In genomic region chr2:238439912-238440311, GRCh38 we compare ENCODE assay signal across 13 cellular contexts. TPM values are rescaled to one million over a fixed set of nuclear protein-coding genes. Genes with fewer than 3 reads are reported as not detected.
DNase-seq lines count a peak whose midpoint lies in the region; FAIRE-seq and TF ChIP-seq lines count a peak whose summit lies in the region.
"Had no signal": no experiment of that assay in that cellular context is flagged by ENCODE, and none has a peak within 500 bp of the region (broad histone marks: within the 10 kb centered on the region; RNA-seq: fewer than 3 reads in every experiment).

No MANE protein-coding gene starts in this region.

- no peak overlapping the region for H3K4me3 ChIP-seq in suprapubic skin
- H3K4me3 ChIP-seq: thyroid gland had no signal

- H3K4me1 Mint-ChIP-seq in activated naive CD4-positive, alpha-beta T cell treated with anti-CD3 and anti-CD28 coated beads for 36 hours (ENCODE audit: low read depth): peaks cover 47% of the 10 kb centered on the region
- H3K4me1 Mint-ChIP-seq in activated CD4-positive, alpha-beta memory T cell treated with anti-CD3 and anti-CD28 coated beads, Interleukin-2, amount 10 ng/mL, durations not matched to agents 7 days and 5 days: peaks cover 29% of the 10 kb centered on the region

- TF ChIP-seq CTCF in suprapubic skin (IDR thresholded peaks at IDR 0.05): no peak

- TF ChIP-seq POLR2A in suprapubic skin (IDR thresholded peaks at IDR 0.05): no peak
- TF ChIP-seq POLR2A in GM12892 (IDR thresholded peaks at IDR 0.05; ENCODE audit: low read depth, low read length): no peak

- H3K27ac Mint-ChIP-seq in activated naive CD4-positive, alpha-beta T cell treated with anti-CD3 and anti-CD28 coated beads for 36 hours: peak overlapping the region; percentile 22
- H3K27ac Mint-ChIP-seq in activated CD4-positive, alpha-beta memory T cell treated with anti-CD3 and anti-CD28 coated beads, Interleukin-2, amount 10 ng/mL, durations not matched to agents 7 days and 5 days: no peak overlapping the region

- no peaks in the 10 kb centered on the region for H3K27me3 ChIP-seq in suprapubic skin
- H3K27me3 ChIP-seq: thyroid gland had no signal

- H3K9me3 Mint-ChIP-seq in activated naive CD4-positive, alpha-beta T cell treated with anti-CD3 and anti-CD28 coated beads for 36 hours: no peaks in the 10 kb centered on the region
- no peaks in the 10 kb centered on the region for H3K9me3 Mint-ChIP-seq in activated CD4-positive, alpha-beta memory T cell treated with anti-CD3 and anti-CD28 coated beads, Interleukin-2, amount 10 ng/mL, durations not matched to agents 7 days and 5 days
- H3K9me3 Mint-ChIP-seq: memory B cell had no signal

- peaks cover 15% of the 10 kb centered on the region for H3K4me1 ChIP-seq in suprapubic skin

- H3K27ac ChIP-seq in suprapubic skin: peak overlapping the region; percentile 1
- H3K27ac ChIP-seq: WERI-Rb-1 had no signal

- H3K27me3 Mint-ChIP-seq in activated naive CD4-positive, alpha-beta T cell treated with anti-CD3 and anti-CD28 coated beads for 36 hours (ENCODE audit: low read depth): no peaks in the 10 kb centered on the region
- no peaks in the 10 kb centered on the region for H3K27me3 Mint-ChIP-seq in activated CD4-positive, alpha-beta memory T cell treated with anti-CD3 and anti-CD28 coated beads, Interleukin-2, amount 10 ng/mL, durations not matched to agents 7 days and 5 days
- H3K27me3 Mint-ChIP-seq: memory B cell had no signal

- 74% methylated on average over 2 of the region's 2 CpGs for WGBS in suprapubic skin

- peaks cover 26% of the 10 kb centered on the region for H3K36me3 ChIP-seq in suprapubic skin

- H3K9me3 ChIP-seq in suprapubic skin: no peaks in the 10 kb centered on the region
- H3K9me3 ChIP-seq: thyroid gland had no signal

- no peak for DNase-seq in activated naive CD4-positive, alpha-beta T cell treated with anti-CD3 and anti-CD28 coated beads for 36 hours
- no peak for DNase-seq in activated naive CD4-positive, alpha-beta T cell (lab: John Stamatoyannopoulos, UW)
- no peak for DNase-seq in activated CD4-positive, alpha-beta memory T cell treated with anti-CD3 and anti-CD28 coated beads, Interleukin-2, amount 10 ng/mL, durations not matched to agents 7 days and 5 days
- DNase-seq in fibroblast of peridontal ligament (ENCODE audit: extremely low read depth) (peak; percentile 27), suprapubic skin (ENCODE audit: low spot score in 2 of 2) (no peak), NCI-H2107 (lab: John Stamatoyannopoulos, UW) (no peak), islet precursor cell (no peak), GM12892 (ENCODE audit: insufficient read length) (no peak)
- DNase-seq: activated gamma-delta T cell, NCI-H446, thyroid gland, WERI-Rb-1 had no signal

- POLR2A ChIA-PET in activated CD4-positive, alpha-beta memory T cell treated with anti-CD3 and anti-CD28 coated beads, Interleukin-2, amount 10 ng/mL, durations not matched to agents 7 days and 5 days (lab: Charles Lee): interaction anchor here (0.9 to 1.5 kb wide), 3 partner anchors 11 to 72 kb away, joined by 3 to 4 read pairs (median 3); no protein-coding TSS in a partner anchor

- intact Hi-C loops in activated naive CD4-positive, alpha-beta T cell treated with anti-CD3 and anti-CD28 coated beads for 36 hours (cut with micrococcal nuclease): loop anchor here (1.0 kb wide), 2 partner anchors 13 to 442 kb away; no protein-coding TSS in a partner anchor

- CTCF ChIA-PET in activated naive CD4-positive, alpha-beta T cell treated with anti-CD3 and anti-CD28 coated beads for 36 hours (lab: Charles Lee): interaction anchor here (0.7 to 1.0 kb wide), 2 partner anchors 69 to 147 kb away, joined by 4 read pairs; no protein-coding TSS in a partner anchor
- CTCF ChIA-PET in activated CD4-positive, alpha-beta memory T cell treated with anti-CD3 and anti-CD28 coated beads, Interleukin-2, amount 10 ng/mL, durations not matched to agents 7 days and 5 days (lab: Charles Lee): interaction anchor here (1.7 to 2.0 kb wide), 2 partner anchors 12 to 15 kb away, joined by 3 to 5 read pairs; no protein-coding TSS in a partner anchor

- FAIRE-seq in GM12892 (lab: Jason Lieb, UNC): no peak

- TF ChIP-seq EP300 in suprapubic skin (IDR thresholded peaks at IDR 0.05): no peak

- H3K36me3 Mint-ChIP-seq in activated naive CD4-positive, alpha-beta T cell treated with anti-CD3 and anti-CD28 coated beads for 36 hours (ENCODE audit: low read depth): peaks cover 57% of the 10 kb centered on the region
- H3K36me3 Mint-ChIP-seq in activated CD4-positive, alpha-beta memory T cell treated with anti-CD3 and anti-CD28 coated beads, Interleukin-2, amount 10 ng/mL, durations not matched to agents 7 days and 5 days (ENCODE audit: low read depth): peaks cover 68% of the 10 kb centered on the region

- H3K4me3 Mint-ChIP-seq in activated naive CD4-positive, alpha-beta T cell treated with anti-CD3 and anti-CD28 coated beads for 36 hours: no peak overlapping the region
- peak overlapping the region; percentile 48 for H3K4me3 Mint-ChIP-seq in activated CD4-positive, alpha-beta memory T cell treated with anti-CD3 and anti-CD28 coated beads, Interleukin-2, amount 10 ng/mL, durations not matched to agents 7 days and 5 days
- H3K4me3 Mint-ChIP-seq: memory B cell had no signal

RNA-seq across cellular contexts. Expression of gene ASB1, which starts 13.2 kb away (rescaled TPM):
- 10 to 100 TPM; 29.9 to 33.7 TPM for total RNA-seq in activated naive CD4-positive, alpha-beta T cell treated with anti-CD3 and anti-CD28 coated beads for 36 hours
- 10 to 100 TPM; 27.9 to 31.3 TPM for total RNA-seq in activated CD4-positive, alpha-beta memory T cell treated with anti-CD3 and anti-CD28 coated beads, Interleukin-2, amount 10 ng/mL, durations not matched to agents 7 days and 5 days
- 10 to 100 TPM; 17.1 to 48.8 (median 22.1) TPM for total RNA-seq in suprapubic skin
- polyA plus RNA-seq in GM12892 (2012; ENCODE audit: missing spikeins): 8.9 TPM
